ENCODE assay signal across 19 cellular contexts in the genomic region with DNA sequence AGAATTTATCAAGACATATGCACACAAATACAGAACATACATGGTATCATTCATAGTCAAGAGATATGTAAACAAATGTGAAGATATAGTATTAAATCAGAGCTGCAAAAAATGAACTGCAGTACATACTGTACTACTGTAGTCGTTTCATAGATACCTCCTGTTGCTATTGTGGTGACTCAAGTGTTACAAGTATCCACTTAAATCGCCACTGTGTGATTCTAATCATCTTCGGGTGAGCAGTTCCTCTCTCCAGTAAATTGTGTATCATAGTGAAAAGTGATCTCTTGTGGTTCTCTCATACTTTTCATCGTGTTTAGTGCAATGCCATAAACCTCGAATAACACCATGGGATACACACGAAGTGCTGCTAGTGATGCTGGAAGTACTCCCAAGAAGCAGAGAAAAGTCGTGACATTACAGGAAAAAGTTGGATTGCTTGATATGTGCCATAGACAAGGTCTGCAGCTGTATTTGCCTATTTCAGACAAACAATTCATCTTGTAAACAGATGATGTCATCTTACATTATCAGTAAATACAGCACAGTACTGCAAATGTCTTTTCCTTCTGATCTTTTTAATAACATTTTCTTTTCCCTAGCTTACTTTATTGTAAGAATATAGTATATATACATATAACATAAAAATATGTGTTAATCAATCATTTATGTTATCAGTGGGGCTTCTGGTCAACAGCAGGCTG.
A peak's percentile ranks its signal among the peaks of the same experiment; 100 is the strongest.
DNase-seq lines count a peak whose midpoint lies in the region; ATAC-seq and TF ChIP-seq lines count a peak whose summit lies in the region.
"Had no signal": no experiment of that assay in that cellular context is flagged by ENCODE, and none has a peak within 500 bp of the region (broad histone marks: within the 10 kb centered on the region; RNA-seq: fewer than 3 reads in every experiment).

No MANE protein-coding gene starts in this region.

- DNase-seq in mammary epithelial cell = peak; percentile 41
- no peak for DNase-seq in MCF 10A (ENCODE audit: unreplicated experiment)
- peak; percentile 79 to 84 for DNase-seq in NCI-H187 (lab: John Stamatoyannopoulos, UW)
- peak; percentile 44 for DNase-seq in PC-3
- peak; percentile 1 for DNase-seq in osteocyte (ENCODE audit: extremely low spot score, unreplicated experiment)
- DNase-seq in effector CD8-positive, alpha-beta T cell (lab: John Stamatoyannopoulos, UW) = no peak
- DNase-seq in erythroblast (lab: John Stamatoyannopoulos, UW) = no peak
- DNase-seq: CD8-positive, alpha-beta memory T cell; central memory CD4-positive, alpha-beta T cell; GF-D8; islet precursor cell; T-helper 2 cell; testis had no signal

- no peaks in the 10 kb centered on the region for H3K27me3 Mint-ChIP-seq in MCF 10A (ENCODE audit: insufficient read depth, unreplicated experiment)
- peaks cover 8% of the 10 kb centered on the region for H3K27me3 Mint-ChIP-seq in osteocyte (ENCODE audit: unreplicated experiment)
- H3K27me3 Mint-ChIP-seq: memory B cell, progenitor cell of endocrine pancreas had no signal

- peaks cover 7% of the 10 kb centered on the region for H3K4me1 Mint-ChIP-seq in MCF 10A (ENCODE audit: insufficient read depth, unreplicated experiment)
- no peaks in the 10 kb centered on the region for H3K4me1 Mint-ChIP-seq in osteocyte (ENCODE audit: unreplicated experiment)
- H3K4me1 Mint-ChIP-seq: activated T-helper 17 cell treated with anti-CD3 and anti-CD28 coated beads, Interleukin-2, amount 50 U/mL, for 72 hours; CD8-positive, alpha-beta memory T cell; nephron had no signal

- WGBS in mammary epithelial cell (ENCODE audit: low coverage, missing lambda C conversion rate) = 93% methylated on average over 7 of the region's 7 CpGs

- H3K9me2 ChIP-seq in PC-3 (replicated peaks; ENCODE audit: low read length) = no peaks in the 10 kb centered on the region

- H3K27ac ChIP-seq in mammary epithelial cell (ENCODE audit: insufficient read depth, low read depth, low read length) = no peak overlapping the region
- no peak overlapping the region for H3K27ac ChIP-seq in PC-3 (ENCODE audit: low read length)
- H3K27ac ChIP-seq: SJCRH30, testis had no signal

- in situ Hi-C loops in mammary epithelial cell (cut with MboI; ENCODE audit: low sequenced_read_pairs in 2 of 2) = no loop called here

- H3K4me3 Mint-ChIP-seq in MCF 10A (ENCODE audit: unreplicated experiment) = no peak overlapping the region
- no peak overlapping the region for H3K4me3 Mint-ChIP-seq in osteocyte (ENCODE audit: unreplicated experiment)
- H3K4me3 Mint-ChIP-seq: activated T-helper 17 cell treated with anti-CD3 and anti-CD28 coated beads, Interleukin-2, amount 50 U/mL, for 72 hours; CD8-positive, alpha-beta memory T cell; memory B cell; nephron had no signal

- H3K36me3 Mint-ChIP-seq in MCF 10A (ENCODE audit: insufficient read depth, unreplicated experiment) = no peaks in the 10 kb centered on the region
- H3K36me3 Mint-ChIP-seq in osteocyte (ENCODE audit: unreplicated experiment) = no peaks in the 10 kb centered on the region
- H3K36me3 Mint-ChIP-seq: CD8-positive, alpha-beta memory T cell had no signal

- BruUV-seq in mammary epithelial cell (replicated peaks; lab: Mats Ljungman, UMichigan) (no TSS peak), MCF 10A (replicated peaks; lab: Mats Ljungman, UMichigan) (no TSS peak), PC-3 (replicated peaks; lab: Mats Ljungman, UMichigan) (no TSS peak)

- intact Hi-C loops in mammary epithelial cell (cut with micrococcal nuclease) (no loop called here), MCF 10A (cut with micrococcal nuclease) (no loop called here), PC-3 (cut with micrococcal nuclease) (no loop called here)

- H2AFZ ChIP-seq in mammary epithelial cell (ENCODE audit: low read depth, low read length) (no peak overlapping the region), PC-3 (ENCODE audit: low read length) (no peak overlapping the region)

- peaks cover 5% of the 10 kb centered on the region for H3K9me3 Mint-ChIP-seq in MCF 10A (ENCODE audit: unreplicated experiment)
- peaks cover 3% of the 10 kb centered on the region for H3K9me3 Mint-ChIP-seq in osteocyte (ENCODE audit: unreplicated experiment)

- H3K4me2 ChIP-seq in mammary epithelial cell (ENCODE audit: insufficient read depth, low read depth, low read length) (no peak overlapping the region), PC-3 (ENCODE audit: low read length) (no peak overlapping the region)

- POLR2A ChIA-PET in MCF 10A (lab: Yijun Ruan, JAX) (interaction anchor here (0.6 to 1.0 kb wide), 3 partner anchors 8 to 219 kb away, joined by 3 read pairs; no protein-coding TSS in a partner anchor), PC-3 (lab: Charles Lee; ENCODE audit: unreplicated experiment) (no interaction called here)

- no peaks in the 10 kb centered on the region for H3K79me2 ChIP-seq in mammary epithelial cell (ENCODE audit: insufficient read depth, low read length)
- no peaks in the 10 kb centered on the region for H3K79me2 ChIP-seq in PC-3 (ENCODE audit: low read length)

- H3K9me3 ChIP-seq in mammary epithelial cell (replicated peaks; ENCODE audit: insufficient read depth, low read length) (no peaks in the 10 kb centered on the region), PC-3 (ENCODE audit: low read length) (no peaks in the 10 kb centered on the region)
- H3K9me3 ChIP-seq: SJCRH30, testis had no signal

- H3K27ac Mint-ChIP-seq in MCF 10A (ENCODE audit: low read depth, unreplicated experiment) = no peak overlapping the region
- H3K27ac Mint-ChIP-seq in osteocyte (ENCODE audit: unreplicated experiment) = no peak overlapping the region
- H3K27ac Mint-ChIP-seq: activated T-helper 17 cell treated with anti-CD3 and anti-CD28 coated beads, Interleukin-2, amount 50 U/mL, for 72 hours; CD8-positive, alpha-beta memory T cell; memory B cell; nephron; progenitor cell of endocrine pancreas had no signal

- H3K27me3 ChIP-seq in mammary epithelial cell (ENCODE audit: insufficient read depth, low read length) (no peaks in the 10 kb centered on the region), PC-3 (ENCODE audit: low read length) (peaks cover 6% of the 10 kb centered on the region; the same call in 1 of the 2 replicates)
- H3K27me3 ChIP-seq: SJCRH30, testis had no signal

- H3K36me3 ChIP-seq in mammary epithelial cell (ENCODE audit: insufficient read depth, low read length) (no peaks in the 10 kb centered on the region), PC-3 (ENCODE audit: low read depth, low read length) (no peaks in the 10 kb centered on the region)
- H3K36me3 ChIP-seq: SJCRH30 had no signal

- H4K20me1 ChIP-seq in mammary epithelial cell (ENCODE audit: insufficient read depth, low read length) (no peaks in the 10 kb centered on the region), PC-3 (ENCODE audit: low read length) (no peaks in the 10 kb centered on the region)

- H3K9ac ChIP-seq in mammary epithelial cell (ENCODE audit: insufficient read depth, low read length) (no peak overlapping the region), PC-3 (ENCODE audit: low read length) (no peak overlapping the region)

- no peak for TF ChIP-seq POLR2A in erythroblast (IDR thresholded peaks at IDR 0.05; ENCODE audit: low read length)

- dilution Hi-C loops in mammary epithelial cell (cut with HindIII; ENCODE audit: low sequenced_read_pairs) = no loop called here

- H3F3A ChIP-seq in PC-3 (ENCODE audit: low read length, unreplicated experiment) = no peaks in the 10 kb centered on the region

- no peak overlapping the region for H3K4me3 ChIP-seq in mammary epithelial cell (replicated peaks in 1 of 3; ENCODE audit: insufficient read depth in 1 of 3, low read depth in 2 of 3, low read length in 3 of 3)
- no peak overlapping the region for H3K4me3 ChIP-seq in PC-3 (ENCODE audit: low read length)
- H3K4me3 ChIP-seq: SJCRH30, testis had no signal

- ATAC-seq in PC-3 (peak; percentile 51; the same call in 1 of the 2 replicates), HG03521 (IDR thresholded peaks at IDR 0.05; ENCODE audit: unreplicated experiment) (no peak)
- ATAC-seq: activated T-helper 17 cell treated with anti-CD3 and anti-CD28 coated beads, Interleukin-2, amount 50 U/mL, for 72 hours had no signal

- H3K4me1 ChIP-seq in mammary epithelial cell (ENCODE audit: insufficient read depth, low read length) (peaks cover 10% of the 10 kb centered on the region), PC-3 (ENCODE audit: insufficient read depth, low read length) (no peaks in the 10 kb centered on the region)
- H3K4me1 ChIP-seq: SJCRH30, testis had no signal

- TF ChIP-seq CTCF in mammary epithelial cell (conservative IDR thresholded peaks at IDR 0.05 in 1 of 2, IDR thresholded peaks at IDR 0.05 in 1 of 2; ENCODE audit: extremely low read depth in 1 of 2, insufficient read depth in 1 of 2, low read depth in 1 of 2, low read length in 2 of 2) (no peak), MCF 10A (IDR thresholded peaks at IDR 0.05; ENCODE audit: unreplicated experiment) (no peak), PC-3 (conservative IDR thresholded peaks at IDR 0.05; ENCODE audit: low read depth, low read length) (no peak), osteocyte (IDR thresholded peaks at IDR 0.05) (no peak)

- CTCF ChIA-PET in mammary epithelial cell (lab: Charles Lee; ENCODE audit: low non-redundant PET) (no interaction called here), MCF 10A (lab: Yijun Ruan, JAX) (no interaction called here), PC-3 (lab: Charles Lee) (no interaction called here)

Comparison
In these comparisons a context has a peak if more than half of its experiments do, and no peak if none do; other contexts are left out.
1. DNase-seq: peak in mammary epithelial cell (single experiment), NCI-H187 (2 of 2), PC-3 (single experiment) and osteocyte (single experiment); none in MCF 10A (single experiment), effector CD8-positive, alpha-beta T cell (single experiment) and erythroblast (0 of 2).